ENCODE assay signal across 9 cellular contexts in the genomic region with DNA sequence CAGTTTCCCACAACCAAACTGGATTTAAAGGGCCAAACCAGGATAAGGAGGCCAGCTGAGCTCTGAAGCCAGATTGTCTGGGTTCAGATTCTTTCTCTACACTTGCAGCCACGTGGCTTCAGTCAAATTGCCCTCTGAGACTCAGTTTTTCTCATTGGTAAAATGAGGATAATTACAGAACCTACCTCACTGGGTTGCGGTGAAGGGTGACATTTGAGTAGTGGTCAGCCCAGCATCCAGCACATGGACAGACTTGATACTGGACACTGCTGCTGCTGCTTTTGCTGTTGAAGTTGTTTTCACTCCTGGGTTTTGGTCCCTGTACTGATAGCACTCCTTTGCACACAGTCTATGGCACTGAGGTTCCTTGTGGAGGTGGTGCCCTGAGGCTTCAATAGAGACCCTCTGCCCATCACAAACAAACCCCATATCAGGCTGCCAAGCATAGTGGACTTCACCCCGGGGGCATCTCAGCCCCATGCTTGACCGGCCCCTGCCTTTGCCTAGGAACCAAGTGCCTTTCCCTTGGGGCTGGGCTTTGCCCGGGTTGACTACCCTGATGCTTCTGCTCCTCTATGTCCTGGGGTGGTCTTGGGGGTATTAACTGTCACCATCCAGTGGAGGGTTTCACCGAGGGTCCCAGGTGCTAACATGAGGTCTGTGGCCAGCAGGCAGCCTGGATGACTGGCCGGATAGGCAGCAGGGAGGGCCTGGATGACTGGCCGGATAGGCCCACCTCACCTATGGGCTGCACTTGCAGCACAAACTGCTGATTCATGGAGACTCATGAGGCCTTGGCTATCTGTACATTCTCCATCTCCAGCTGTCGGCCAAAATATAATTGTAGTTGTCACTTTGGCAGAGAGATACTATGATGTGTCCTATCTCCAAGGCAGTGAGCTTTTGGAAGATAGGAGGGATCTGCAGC. TPM values are rescaled to one million over a fixed set of nuclear protein-coding genes. Genes with fewer than 3 reads are reported as not detected.
A peak's percentile ranks its signal among the peaks of the same experiment; 100 is the strongest.
DNase-seq lines count a peak whose midpoint lies in the region; ATAC-seq and TF ChIP-seq lines count a peak whose summit lies in the region.
"Had no signal": no experiment of that assay in that cellular context is flagged by ENCODE, and none has a peak within 500 bp of the region (broad histone marks: within the 10 kb centered on the region; RNA-seq: fewer than 3 reads in every experiment).

No MANE protein-coding gene starts in this region.

- peak overlapping the region; percentile 29 for H3K4me3 Mint-ChIP-seq in Calu3 (ENCODE audit: low read depth, unreplicated experiment)
- H3K4me3 Mint-ChIP-seq in IgD-negative memory B cell, result peak overlapping the region; percentile 25 to 92 (median 58)
- H3K4me3 Mint-ChIP-seq in chondrocyte (ENCODE audit: unreplicated experiment), result no peak overlapping the region
- H3K4me3 Mint-ChIP-seq in nephron, result no peak overlapping the region
- H3K4me3 Mint-ChIP-seq: activated naive CD4-positive, alpha-beta T cell treated with anti-CD3 and anti-CD28 coated beads, Interleukin-2, amount 10 ng/mL, durations not matched to agents 7 days and 5 days had no signal

- no peaks in the 10 kb centered on the region for H3K9me3 Mint-ChIP-seq in Calu3 (ENCODE audit: low read depth, unreplicated experiment)
- no peaks in the 10 kb centered on the region for H3K9me3 Mint-ChIP-seq in IgD-negative memory B cell
- H3K9me3 Mint-ChIP-seq in chondrocyte (ENCODE audit: low read depth), result no peaks in the 10 kb centered on the region
- no peaks in the 10 kb centered on the region for H3K9me3 Mint-ChIP-seq in nephron
- H3K9me3 Mint-ChIP-seq: activated naive CD4-positive, alpha-beta T cell treated with anti-CD3 and anti-CD28 coated beads, Interleukin-2, amount 10 ng/mL, durations not matched to agents 7 days and 5 days had no signal

- H3K27me3 Mint-ChIP-seq in Calu3 (ENCODE audit: unreplicated experiment), result no peaks in the 10 kb centered on the region
- no peaks in the 10 kb centered on the region for H3K27me3 Mint-ChIP-seq in IgD-negative memory B cell
- no peaks in the 10 kb centered on the region for H3K27me3 Mint-ChIP-seq in chondrocyte (ENCODE audit: low read depth)
- peaks cover 20% of the 10 kb centered on the region for H3K27me3 Mint-ChIP-seq in nephron (ENCODE audit: low read depth)

- ATAC-seq in GM18907 (IDR thresholded peaks at IDR 0.05; ENCODE audit: unreplicated experiment), result no peak

- H3K4me1 Mint-ChIP-seq in Calu3 (ENCODE audit: low read depth, unreplicated experiment) (peaks cover 62% of the 10 kb centered on the region), IgD-negative memory B cell (peaks cover 15 to 16% (median 15%) of the 10 kb centered on the region in 3 donors), chondrocyte (ENCODE audit: low read depth) (peaks cover 32% of the 10 kb centered on the region), nephron (peaks cover 32% of the 10 kb centered on the region)

- BruUV-seq in Calu3 (replicated peaks; lab: Mats Ljungman, UMichigan), result TSS peak; percentile 93

- CTCF ChIA-PET in Calu3 (lab: Charles Lee) (interaction anchor here (0.8 to 1.8 kb wide), 10 partner anchors 22 to 150 kb away, joined by 3 to 14 read pairs (median 5); a partner anchor contains a TSS), GM10248 (lab: Yijun Ruan, JAX) (interaction anchor here (0.9 to 2.4 kb wide), 6 partner anchors 8 to 141 kb away, joined by 3 to 13 read pairs (median 4); a partner anchor contains a TSS)

- no peak for TF ChIP-seq CTCF in Calu3 (IDR thresholded peaks at IDR 0.05; ENCODE audit: unreplicated experiment)
- no peak for TF ChIP-seq CTCF in chondrocyte (IDR thresholded peaks at IDR 0.05)
- TF ChIP-seq CTCF in nephron (IDR thresholded peaks at IDR 0.05; ENCODE audit: unreplicated experiment in 3 of 3), result no peak
- no peak for TF ChIP-seq CTCF in GM10248 (IDR thresholded peaks at IDR 0.05; ENCODE audit: control extremely low read depth, extremely low read depth, low read depth, missing control alignments)

- POLR2A ChIA-PET in GM10248 (lab: Yijun Ruan, JAX), result interaction anchor here (1.1 kb wide), 1 partner anchor 66 kb away, joined by 5 read pairs; a partner anchor contains a TSS

- DNase-seq in Calu3 (no peak), chondrocyte (ENCODE audit: low spot score) (no peak), ecto neural progenitor cell (ENCODE audit: low spot score) (no peak), GM10248 (ENCODE audit: extremely low spot score) (no peak), UCSD-AML1 (lab: John Stamatoyannopoulos, UW; ENCODE audit: unreplicated experiment) (no peak)

- peaks cover 14% of the 10 kb centered on the region for H3K36me3 Mint-ChIP-seq in Calu3 (ENCODE audit: insufficient read depth, unreplicated experiment)
- H3K36me3 Mint-ChIP-seq in IgD-negative memory B cell, result no peaks in the 10 kb centered on the region
- no peaks in the 10 kb centered on the region for H3K36me3 Mint-ChIP-seq in chondrocyte (ENCODE audit: low read depth)
- no peaks in the 10 kb centered on the region for H3K36me3 Mint-ChIP-seq in nephron (ENCODE audit: low read depth)
- H3K36me3 Mint-ChIP-seq: activated naive CD4-positive, alpha-beta T cell treated with anti-CD3 and anti-CD28 coated beads, Interleukin-2, amount 10 ng/mL, durations not matched to agents 7 days and 5 days had no signal

- intact Hi-C loops in Calu3 (cut with micrococcal nuclease; ENCODE audit: unreplicated experiment), result loop anchor here (1.0 to 5.0 kb wide), 2 partner anchors 69 to 90 kb away; a partner anchor contains a TSS

- H3K27ac Mint-ChIP-seq in Calu3 (ENCODE audit: unreplicated experiment) (peak overlapping the region; percentile 80), IgD-negative memory B cell (peak overlapping the region; percentile 89 to 92 (median 91)), chondrocyte (ENCODE audit: unreplicated experiment) (peak overlapping the region; percentile 92), nephron (peak overlapping the region; percentile 35 to 76 (median 66))

RNA-seq across cellular contexts. Expression of a gene that starts 25.9 kb away (rescaled TPM):
- 43.7 and 51.6 TPM in 2 replicates for total RNA-seq in Calu3 (2022)
- 32.8 TPM for polyA plus RNA-seq in IgD-negative memory B cell
- total RNA-seq in chondrocyte, result 14.8 to 18.9 TPM (median 15.2 TPM) in 3 replicates

Comparison
In these comparisons a context has a peak if more than half of its experiments do, and no peak if none do; other contexts are left out.
1. H3K4me3 Mint-ChIP-seq: peak in Calu3 (single experiment) and IgD-negative memory B cell (4 of 4); none in chondrocyte (single experiment) and nephron (0 of 3).
2. Peak in every context shown above with its lines, with median percentiles within 50 percentile points of each other: H3K27ac Mint-ChIP-seq.